In the genomic region with DNA sequence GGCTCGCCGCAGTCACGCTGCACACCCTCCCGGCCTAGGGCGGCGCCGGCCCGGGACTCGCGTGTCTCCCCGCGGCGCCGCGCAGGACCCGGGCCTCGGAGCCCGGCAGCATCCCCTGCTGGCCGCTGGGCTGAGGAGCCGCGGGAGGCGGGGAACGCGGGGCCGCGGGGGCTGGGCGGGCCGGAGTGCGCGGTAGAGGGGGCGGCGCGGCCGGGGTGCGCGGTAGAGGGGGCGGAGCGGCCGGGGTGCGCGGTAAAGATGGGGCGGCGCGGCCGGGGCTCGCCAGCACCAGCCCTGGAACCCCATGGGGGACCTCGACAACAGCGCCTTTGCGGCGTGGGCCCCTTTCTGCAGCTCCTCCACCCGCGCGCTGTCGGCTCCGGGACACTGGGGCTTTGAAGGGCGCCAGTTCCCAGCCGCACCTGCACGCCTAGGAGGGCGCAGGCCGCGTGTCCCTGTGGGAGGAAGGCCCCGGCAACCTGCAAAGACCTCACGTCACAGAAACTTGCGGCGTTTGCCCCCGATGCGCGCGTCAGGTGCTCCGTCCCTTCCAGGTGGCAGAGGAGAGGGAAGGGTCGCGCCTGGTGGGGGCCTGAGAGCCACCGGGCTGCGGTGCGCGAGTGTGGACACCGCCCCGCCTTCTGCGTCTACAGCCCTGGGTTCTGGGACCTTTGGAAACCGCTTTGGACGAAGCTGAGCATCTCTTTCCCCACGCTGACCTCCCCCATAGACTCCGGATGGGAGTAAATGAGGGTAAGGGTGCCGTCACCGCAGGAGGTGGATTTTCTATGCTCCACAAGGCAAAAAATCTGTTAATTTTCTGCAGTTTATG, we compare ENCODE assay signal across 8 cellular contexts. TPM values are rescaled to one million over a fixed set of nuclear protein-coding genes. Genes with fewer than 3 reads are reported as not detected.
DNase-seq lines count a peak whose midpoint lies in the region; FAIRE-seq and TF ChIP-seq lines count a peak whose summit lies in the region.

No MANE protein-coding gene starts in this region.

- H3K9me3 Mint-ChIP-seq in nephron, result no peaks in the 10 kb centered on the region
- H3K9me3 Mint-ChIP-seq in CD4-positive, alpha-beta memory T cell, result no peaks in the 10 kb centered on the region

- BruUV-seq in A673 (replicated peaks; lab: Mats Ljungman, UMichigan), result no TSS peak

- H2AFZ ChIP-seq in SK-N-SH (ENCODE audit: low read depth), result 0 out of 2 replicates have a peak overlapping the region, but pooled peaks have one; percentile 56
- no peak overlapping the region for H2AFZ ChIP-seq in fibroblast of lung (ENCODE audit: low read length)

- H3K9me3 ChIP-seq in A673 (ENCODE audit: low read depth, low read length, poor library complexity, severe bottlenecking) (no peaks in the 10 kb centered on the region), SK-N-SH (no peaks in the 10 kb centered on the region), fibroblast of lung (ENCODE audit: control insufficient read depth, insufficient read depth, low read depth, low read length) (no peaks in the 10 kb centered on the region)
- H3K9me3 ChIP-seq in CD4-positive, alpha-beta memory T cell (ENCODE audit: control insufficient read depth in 1 of 2, low read length in 2 of 2), result no peaks in the 10 kb centered on the region

- H3K4me1 ChIP-seq in A673 (ENCODE audit: insufficient read depth, low read length, poor library complexity, severe bottlenecking), result no peaks in the 10 kb centered on the region
- H3K4me1 ChIP-seq in SK-N-SH (ENCODE audit: control insufficient read depth in 1 of 2, insufficient read depth in 2 of 2, low read depth in 1 of 2, low read length in 1 of 2), result peaks cover 9 to 19% of the 10 kb centered on the region in 2 experiments; a peak in 1 of 4 replicates
- H3K4me1 ChIP-seq in fibroblast of lung (ENCODE audit: control insufficient read depth, extremely low read depth, insufficient read depth, low read length), result no peaks in the 10 kb centered on the region
- no peaks in the 10 kb centered on the region for H3K4me1 ChIP-seq in CD4-positive, alpha-beta memory T cell (ENCODE audit: insufficient read depth, low read length)

- H3K4me3 Mint-ChIP-seq in nephron, result peak overlapping the region; percentile 34 to 65 (median 51)
- peak overlapping the region in 1 of 8 donors; percentile 66 for H3K4me3 Mint-ChIP-seq in CD4-positive, alpha-beta memory T cell

- POLR2A ChIA-PET in A673 (lab: Charles Lee; ENCODE audit: low non-redundant PET), result no interaction called here
- POLR2A ChIA-PET in SK-N-SH (lab: Yijun Ruan, JAX), result no interaction called here
- POLR2A ChIA-PET in CD4-positive, alpha-beta memory T cell (lab: Charles Lee; ENCODE audit: partially characterized antibody), result interaction anchor here (0.6 kb wide), 1 partner anchor 71 kb away, joined by 3 read pairs; no protein-coding TSS in a partner anchor

- peaks cover 25% of the 10 kb centered on the region for H3K4me1 Mint-ChIP-seq in nephron
- H3K4me1 Mint-ChIP-seq in CD4-positive, alpha-beta memory T cell, result peaks cover 0 to 5% (median 3%) of the 10 kb centered on the region in 4 donors

- H3K27me3 Mint-ChIP-seq in nephron (ENCODE audit: low read depth), result peaks cover 53% of the 10 kb centered on the region
- peaks cover 41 to 43% of the 10 kb centered on the region in 2 donors for H3K27me3 Mint-ChIP-seq in CD4-positive, alpha-beta memory T cell

- H4K20me1 ChIP-seq in SK-N-SH (ENCODE audit: insufficient read depth) (no peaks in the 10 kb centered on the region), fibroblast of lung (ENCODE audit: control insufficient read depth, extremely low read depth, insufficient read depth, low read length) (no peaks in the 10 kb centered on the region)

- no peaks in the 10 kb centered on the region for H3K9me2 ChIP-seq in SK-N-SH

- CTCF ChIA-PET in A673 (lab: Charles Lee) (no interaction called here), SK-N-SH (lab: Yijun Ruan, JAX) (interaction anchor here (0.6 to 2.3 kb wide), 13 partner anchors 9 to 1086 kb away, joined by 3 to 11 read pairs (median 4); no protein-coding TSS in a partner anchor)
- CTCF ChIA-PET in CD4-positive, alpha-beta memory T cell (lab: Charles Lee; ENCODE audit: partially characterized antibody), result interaction anchor here (1.4 kb wide), 1 partner anchor 8 kb away, joined by 3 read pairs; no protein-coding TSS in a partner anchor

- no peaks in the 10 kb centered on the region for H3K36me3 Mint-ChIP-seq in nephron (ENCODE audit: low read depth)
- H3K36me3 Mint-ChIP-seq in CD4-positive, alpha-beta memory T cell, result no peaks in the 10 kb centered on the region

- no peak for TF ChIP-seq POLR2A in GM12891 (IDR thresholded peaks at IDR 0.05; ENCODE audit: low read depth, low read length)

- intact Hi-C loops in A673 (cut with micrococcal nuclease; ENCODE audit: unreplicated experiment), result no loop called here
- intact Hi-C loops in CD4-positive, alpha-beta memory T cell (cut with micrococcal nuclease), result no loop called here

- TF ChIP-seq CTCF in A673 (conservative IDR thresholded peaks at IDR 0.05; ENCODE audit: low read depth, low read length) (peak; percentile 10; the same call in 1 of the 2 replicates), SK-N-SH (IDR thresholded peaks at IDR 0.05) (peak; percentile 32), fibroblast of lung (conservative IDR thresholded peaks at IDR 0.05 in 1 of 2, IDR thresholded peaks at IDR 0.05 in 1 of 2; ENCODE audit: low read depth in 1 of 2, low read length in 2 of 2) (peak in 1 of 2 donors; percentile 11), nephron (IDR thresholded peaks at IDR 0.05; ENCODE audit: unreplicated experiment in 3 of 3) (peak; percentile 50 to 57 (median 55))

- H3K27ac ChIP-seq in A673 (ENCODE audit: low read depth, low read length, poor library complexity, severe bottlenecking) (no peak overlapping the region), SK-N-SH (ENCODE audit: low read depth in 2 of 2, low read length in 1 of 2) (no peak overlapping the region), fibroblast of lung (ENCODE audit: insufficient read depth, low read length) (no peak overlapping the region)
- H3K27ac ChIP-seq in CD4-positive, alpha-beta memory T cell (ENCODE audit: low read depth, low read length), result no peak overlapping the region

- H3K36me3 ChIP-seq in A673 (ENCODE audit: insufficient read depth, low read length, poor library complexity, severe bottlenecking) (no peaks in the 10 kb centered on the region), SK-N-SH (replicated peaks in 1 of 2; ENCODE audit: control insufficient read depth in 1 of 2, insufficient read depth in 2 of 2, low read length in 1 of 2) (no peaks in the 10 kb centered on the region), fibroblast of lung (ENCODE audit: control insufficient read depth, insufficient read depth, low read length) (no peaks in the 10 kb centered on the region)
- no peaks in the 10 kb centered on the region for H3K36me3 ChIP-seq in CD4-positive, alpha-beta memory T cell (ENCODE audit: insufficient read depth, low read length)

- 32% methylated on average over 27 of the region's 85 CpGs for WGBS in SK-N-SH (ENCODE audit: low lambda C conversion rate)

- H3K4me2 ChIP-seq in SK-N-SH (peak overlapping the region; percentile 60), fibroblast of lung (ENCODE audit: extremely low read depth, insufficient read depth, low read length) (peak overlapping the region; percentile 51)

- TF ChIP-seq EP300 in SK-N-SH (IDR thresholded peaks at IDR 0.05; ENCODE audit: borderline replicate concordance in 1 of 2, low read depth in 1 of 2, low read length in 1 of 2), result no peak

- H3K4me3 ChIP-seq in A673 (ENCODE audit: low read depth, low read length, poor library complexity, severe bottlenecking) (peak overlapping the region; percentile 35), SK-N-SH (ENCODE audit: low read depth in 2 of 2, low read length in 1 of 2) (peak overlapping the region; percentile 39 to 48), fibroblast of lung (replicated peaks in 1 of 4; ENCODE audit: control extremely low read depth in 1 of 4, insufficient read depth in 1 of 4, low read depth in 3 of 4, low read length in 4 of 4) (peak overlapping the region in 1 of 4 experiments; percentile 37)
- H3K4me3 ChIP-seq in CD4-positive, alpha-beta memory T cell (ENCODE audit: low read length in 2 of 2), result no peak overlapping the region

- H3K27me3 ChIP-seq in A673 (replicated peaks; ENCODE audit: insufficient read depth, low read depth, low read length, poor library complexity) (peaks cover 77% of the 10 kb centered on the region), SK-N-SH (ENCODE audit: insufficient read depth) (no peaks in the 10 kb centered on the region), fibroblast of lung (ENCODE audit: control insufficient read depth, insufficient read depth, low read length) (peaks cover 26% of the 10 kb centered on the region)
- peaks cover 8% of the 10 kb centered on the region for H3K27me3 ChIP-seq in CD4-positive, alpha-beta memory T cell (ENCODE audit: insufficient read depth, low read length)

- H3K9ac ChIP-seq in SK-N-SH (no peak overlapping the region), fibroblast of lung (ENCODE audit: insufficient read depth, low read length) (no peak overlapping the region)

- TF ChIP-seq RAD21 in SK-N-SH (IDR thresholded peaks at IDR 0.05; ENCODE audit: low read length), result peak; percentile 36

- DNase-seq in A673 (ENCODE audit: low spot score) (peak; percentile 58), GM12891 (ENCODE audit: insufficient read length, low spot score) (peak; percentile 57), SK-N-SH (peak; percentile 97), fibroblast of lung (ENCODE audit: low read depth in 2 of 2) (peak; percentile 8 to 27), NCI-H1694 (lab: John Stamatoyannopoulos, UW) (no peak), NCI-H2171 treated with DMSO at 0.1 percent for 48 hours (lab: John Stamatoyannopoulos, UW) (no peak)
- DNase-seq in CD4-positive, alpha-beta memory T cell, result no peak

- no peak for FAIRE-seq in GM12891 (lab: Jason Lieb, UNC)

- H3F3A ChIP-seq in SK-N-SH (replicated peaks; ENCODE audit: insufficient read depth), result no peaks in the 10 kb centered on the region

- H3K27ac Mint-ChIP-seq in nephron, result peak overlapping the region in 1 of 3 experiments; percentile 2
- no peak overlapping the region for H3K27ac Mint-ChIP-seq in CD4-positive, alpha-beta memory T cell

- H3K79me2 ChIP-seq in SK-N-SH (ENCODE audit: insufficient read depth), result no peaks in the 10 kb centered on the region
- H3K79me2 ChIP-seq in fibroblast of lung (ENCODE audit: control insufficient read depth, insufficient read depth, low read length), result no peaks in the 10 kb centered on the region

RNA-seq across cellular contexts. Expression of gene NSUN2, which starts 49.6 kb away (rescaled TPM):
- total RNA-seq in A673 (2021) (102 and 111 TPM in 2 replicates), fibroblast of lung (36.5 and 43.6 TPM in 2 replicates)
- 53.8 TPM for polyA plus RNA-seq in GM12891 (2012; ENCODE audit: low read depth, missing spikeins)
- polyA plus RNA-seq in SK-N-SH (2012; rRNA removed) (76.7 and 78.9 TPM in 2 replicates), fibroblast of lung (40.2 and 53.6 TPM in 2 replicates)
- polyA plus RNA-seq in SK-N-SH (2012; cell fraction: cytosol; rRNA removed), result 75.1 and 78.1 TPM in 2 replicates
- polyA plus RNA-seq in SK-N-SH (2012; cell fraction: nucleus; rRNA removed), result 112 and 123 TPM in 2 replicates
- 34.4 and 44.5 TPM in 2 replicates for polyA plus RNA-seq in fibroblast of lung (2012)
- 32.4 and 39.6 TPM in 2 replicates for polyA minus RNA-seq in fibroblast of lung (ENCODE audit: low replicate concordance)
- 10 to 100 TPM; 78.0 to 81.6 TPM for total RNA-seq in CD4-positive, alpha-beta memory T cell
- 10 to 100 TPM; 22.6 to 42.6 TPM for polyA plus RNA-seq in CD4-positive, alpha-beta memory T cell

RNA-seq across cellular contexts. Expression of gene SRD5A1, which starts 50.0 kb away (rescaled TPM):
- total RNA-seq in A673 (2021) (32.0 and 32.4 TPM in 2 replicates), fibroblast of lung (11.0 and 20.6 TPM in 2 replicates)
- polyA plus RNA-seq in GM12891 (2012; ENCODE audit: low read depth, missing spikeins), result 8.2 TPM
- polyA plus RNA-seq in SK-N-SH (2012; rRNA removed) (24.0 and 25.1 TPM in 2 replicates), fibroblast of lung (12.1 and 14.5 TPM in 2 replicates)
- polyA plus RNA-seq in SK-N-SH (2012; cell fraction: cytosol; rRNA removed), result 15.9 and 25.5 TPM in 2 replicates
- polyA plus RNA-seq in SK-N-SH (2012; cell fraction: nucleus; rRNA removed), result 19.4 and 21.6 TPM in 2 replicates
- polyA plus RNA-seq in fibroblast of lung (2012), result 9.5 and 14.4 TPM in 2 replicates
- 4.6 and 5.4 TPM in 2 replicates for polyA minus RNA-seq in fibroblast of lung (ENCODE audit: low replicate concordance)
- total RNA-seq in CD4-positive, alpha-beta memory T cell, result 1 to 10 TPM; 7.8 to 9.2 TPM
- polyA plus RNA-seq in CD4-positive, alpha-beta memory T cell, result 10 to 100 TPM in 1 of 2 donors, 1 to 10 TPM in 1; 5.4 to 11.2 TPM

Comparison
In these comparisons a context has a peak if more than half of its experiments do, and no peak if none do; other contexts are left out.
1. DNase-seq: peak in A673 (single experiment), GM12891 (single experiment), SK-N-SH (single experiment) and fibroblast of lung (2 of 2); none in NCI-H1694 (single experiment), CD4-positive, alpha-beta memory T cell (0 of 5) and NCI-H2171 treated with DMSO at 0.1 percent for 48 hours (single experiment).
2. H3K4me3 ChIP-seq: peak in A673 (single experiment) and SK-N-SH (2 of 2); none in CD4-positive, alpha-beta memory T cell (0 of 2).